Comparison of ENCODE assay signal across 26 cellular contexts in the genomic region with DNA sequence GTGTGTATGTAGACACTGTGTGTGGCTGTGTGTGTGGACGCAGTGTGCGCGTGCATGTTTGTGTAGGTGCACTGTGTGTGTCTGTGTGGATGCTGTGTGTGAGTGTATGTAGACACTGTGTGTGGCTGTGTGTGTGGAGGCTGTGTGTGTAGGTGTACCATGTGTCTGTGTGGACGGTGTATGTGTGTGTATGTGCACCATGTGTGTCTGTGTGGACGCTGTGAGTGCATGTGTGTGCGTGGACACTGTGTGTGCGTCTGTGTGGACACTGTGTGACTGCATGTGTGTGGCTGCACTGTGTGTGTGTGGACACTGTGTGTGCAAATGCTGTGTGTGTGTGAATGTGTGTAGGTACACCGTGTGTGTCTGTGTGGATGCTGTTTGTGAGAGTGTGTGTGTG. TPM values are rescaled to one million over a fixed set of nuclear protein-coding genes. Genes with fewer than 3 reads are reported as not detected.
DNase-seq lines count a peak whose midpoint lies in the region; ATAC-seq, FAIRE-seq and TF ChIP-seq lines count a peak whose summit lies in the region.
"Had no signal": no experiment of that assay in that cellular context is flagged by ENCODE, and none has a peak within 500 bp of the region (broad histone marks: within the 10 kb centered on the region; RNA-seq: fewer than 3 reads in every experiment).

No MANE protein-coding gene starts in this region.

- peaks cover 0 to 4% (median 0%) of the 10 kb centered on the region in 7 donors for H3K4me1 Mint-ChIP-seq in naive thymus-derived CD4-positive, alpha-beta T cell
- no peaks in the 10 kb centered on the region for H3K4me1 Mint-ChIP-seq in type B pancreatic cell (ENCODE audit: unreplicated experiment)

- H3K4me3 Mint-ChIP-seq in naive thymus-derived CD4-positive, alpha-beta T cell: no peak overlapping the region
- H3K4me3 Mint-ChIP-seq in type B pancreatic cell: no peak overlapping the region

- TF ChIP-seq CTCF in bronchial epithelial cell (IDR thresholded peaks at IDR 0.05; ENCODE audit: insufficient read depth, low read length, severe bottlenecking): no peak
- no peak for TF ChIP-seq CTCF in type B pancreatic cell (conservative IDR thresholded peaks at IDR 0.05)

- no peaks in the 10 kb centered on the region for H3K36me3 Mint-ChIP-seq in naive thymus-derived CD4-positive, alpha-beta T cell
- H3K36me3 Mint-ChIP-seq in type B pancreatic cell: no peaks in the 10 kb centered on the region

- no peak overlapping the region for H3K27ac Mint-ChIP-seq in naive thymus-derived CD4-positive, alpha-beta T cell
- H3K27ac Mint-ChIP-seq in type B pancreatic cell: no peak overlapping the region

- no peaks in the 10 kb centered on the region for H3K4me1 ChIP-seq in naive thymus-derived CD4-positive, alpha-beta T cell (ENCODE audit: control insufficient read depth in 2 of 2, insufficient read depth in 2 of 2, low read length in 2 of 2)
- no peaks in the 10 kb centered on the region for H3K4me1 ChIP-seq in aorta (ENCODE audit: control insufficient read depth in 1 of 2, insufficient read depth in 2 of 2, low read length in 2 of 2)

- CTCF ChIA-PET in naive thymus-derived CD4-positive, alpha-beta T cell (lab: Charles Lee): no interaction called here

- no peak overlapping the region for H3K27ac ChIP-seq in naive thymus-derived CD4-positive, alpha-beta T cell (ENCODE audit: low read depth, low read length)
- H3K27ac ChIP-seq in aorta (ENCODE audit: low read depth in 1 of 2, low read length in 2 of 2): no peak overlapping the region
- H3K27ac ChIP-seq: 22Rv1, C4-2B, GM23248, KMS-11 had no signal

- peak; percentile 11 for ATAC-seq in naive thymus-derived CD4-positive, alpha-beta T cell
- no peak for ATAC-seq in aorta (ENCODE audit: low FRiP score)
- no peak for ATAC-seq in GM18907 (IDR thresholded peaks at IDR 0.05; ENCODE audit: unreplicated experiment)
- no peak for ATAC-seq in GM19395 (IDR thresholded peaks at IDR 0.05; ENCODE audit: unreplicated experiment)
- ATAC-seq: HCT116 had no signal

- peak; percentile 99 for FAIRE-seq in bronchial epithelial cell (lab: Jason Lieb, UNC)
- FAIRE-seq: GM19239, RCC 7860 had no signal

- POLR2A ChIA-PET in naive thymus-derived CD4-positive, alpha-beta T cell (lab: Charles Lee): no interaction called here

- H3K4me3 ChIP-seq in bronchial epithelial cell (ENCODE audit: low read depth, low read length) (no peak overlapping the region), aorta (ENCODE audit: low read length in 2 of 2) (no peak overlapping the region)
- H3K4me3 ChIP-seq in naive thymus-derived CD4-positive, alpha-beta T cell (ENCODE audit: low read length): no peak overlapping the region
- H3K4me3 ChIP-seq: GM23248 had no signal

- 81 to 93% methylated on average over 8 of the region's 8 CpGs for WGBS in aorta, 2 donors

- H3K9me3 ChIP-seq in naive thymus-derived CD4-positive, alpha-beta T cell (ENCODE audit: control insufficient read depth in 2 of 3, low read length in 3 of 3): no peaks in the 10 kb centered on the region
- no peaks in the 10 kb centered on the region for H3K9me3 ChIP-seq in aorta (ENCODE audit: control insufficient read depth, low read length)
- H3K9me3 ChIP-seq: SK-N-SH had no signal

- no peaks in the 10 kb centered on the region for H3K36me3 ChIP-seq in bronchial epithelial cell (ENCODE audit: control insufficient read depth, insufficient read depth, low read length)
- H3K36me3 ChIP-seq in naive thymus-derived CD4-positive, alpha-beta T cell (ENCODE audit: control insufficient read depth in 2 of 3, insufficient read depth in 3 of 3, low read length in 3 of 3): no peaks in the 10 kb centered on the region
- H3K36me3 ChIP-seq in aorta (ENCODE audit: control insufficient read depth in 1 of 2, insufficient read depth in 2 of 2, low read length in 1 of 2): no peaks in the 10 kb centered on the region

- H3K9me3 Mint-ChIP-seq in naive thymus-derived CD4-positive, alpha-beta T cell: no peaks in the 10 kb centered on the region
- H3K9me3 Mint-ChIP-seq in type B pancreatic cell: no peaks in the 10 kb centered on the region

- intact Hi-C loops in naive thymus-derived CD4-positive, alpha-beta T cell (cut with micrococcal nuclease): no loop called here
- intact Hi-C loops in aorta (cut with DNase I): no loop called here

- H3K27me3 ChIP-seq in bronchial epithelial cell (ENCODE audit: control insufficient read depth, insufficient read depth, low read length): no peaks in the 10 kb centered on the region
- no peaks in the 10 kb centered on the region for H3K27me3 ChIP-seq in naive thymus-derived CD4-positive, alpha-beta T cell (ENCODE audit: control insufficient read depth in 2 of 2, insufficient read depth in 2 of 2, low read length in 2 of 2)
- no peaks in the 10 kb centered on the region for H3K27me3 ChIP-seq in aorta (ENCODE audit: control insufficient read depth in 1 of 2, insufficient read depth in 2 of 2, low read length in 1 of 2)

- peaks cover 0 to 11% (median 0%) of the 10 kb centered on the region in 5 donors for H3K27me3 Mint-ChIP-seq in naive thymus-derived CD4-positive, alpha-beta T cell
- peaks cover 25% of the 10 kb centered on the region for H3K27me3 Mint-ChIP-seq in type B pancreatic cell

- peak; percentile 4 for DNase-seq in activated CD8-positive, alpha-beta memory T cell treated with anti-CD3 and anti-CD28 coated beads, Interleukin-2, amount 50 U/mL, for 4 hours
- no peak for DNase-seq in activated CD8-positive, alpha-beta memory T cell treated with anti-CD3 and anti-CD28 coated beads for 24 hours
- DNase-seq in bronchial epithelial cell (ENCODE audit: low read depth) (no peak), aorta (peak; percentile 24 to 25), type B pancreatic cell (ENCODE audit: extremely low spot score, unreplicated experiment) (no peak)
- no peak for DNase-seq in naive thymus-derived CD4-positive, alpha-beta T cell
- DNase-seq: AML-193, DMS79 treated with DMSO at 0.1 percent for 48 hours, GM23248, NCI-H1417, NCI-H187, NCI-H2227 treated with DMSO at 0.1 percent for 48 hours, NCI-H510A treated with DMSO at 0.1 percent for 48 hours, NCI-H774, SHP77 treated with DMSO at 0.1 percent for 48 hours, SK-N-SH had no signal

RNA-seq across cellular contexts. Expression of gene TRPM5, which starts 10.3 kb away (rescaled TPM):
- total RNA-seq in bronchial epithelial cell (not detected in 2 replicates), aorta (not detected), type B pancreatic cell (ENCODE audit: low replicate concordance) (0.21 and 0.46 TPM in 2 replicates)
- total RNA-seq in naive thymus-derived CD4-positive, alpha-beta T cell: 1 to 10 TPM in 1 of 5 experiments, under 1 TPM in 4; 0.05 to 1.1 (median 0.73) TPM
- polyA plus RNA-seq in naive thymus-derived CD4-positive, alpha-beta T cell: under 1 TPM in 1 of 2 donors, not detected in 1; 0.09 TPM
- under 1 TPM in 1 of 2 donors, not detected in 1; 0.25 TPM for polyA plus RNA-seq in aorta
- total RNA-seq: GM23248, M059J, OCI-LY7 had no signal
- polyA plus RNA-seq: GM23248, SK-N-SH had no signal

RNA-seq across cellular contexts. Expression of gene KCNQ1, which starts 10.8 kb away (rescaled TPM):
- total RNA-seq in bronchial epithelial cell: 1.0 and 1.6 TPM in 2 replicates
- total RNA-seq in naive thymus-derived CD4-positive, alpha-beta T cell: 10 to 100 TPM; 14.7 to 46.4 (median 41.4) TPM
- polyA plus RNA-seq in naive thymus-derived CD4-positive, alpha-beta T cell: 10 to 100 TPM; 15.8 to 20.9 TPM
- 10 to 100 TPM in 1 of 2 donors, 1 to 10 TPM in 1; 6.2 to 11.5 TPM for total RNA-seq in aorta
- polyA plus RNA-seq in aorta: 1 to 10 TPM in 1 of 2 donors, under 1 TPM in 1; 0.67 to 5.4 TPM
- total RNA-seq in type B pancreatic cell (ENCODE audit: low replicate concordance): 3.7 and 4.8 TPM in 2 replicates
- total RNA-seq: GM23248, M059J had no signal
- polyA plus RNA-seq: GM23248 had no signal

RNA-seq across cellular contexts. Expression of gene TSSC4, which starts 33.5 kb away (rescaled TPM):
- total RNA-seq in bronchial epithelial cell (80.8 and 86.3 TPM in 2 replicates), aorta (10 to 100 TPM; 35.2 to 44.3 TPM), type B pancreatic cell (ENCODE audit: low replicate concordance) (59.0 and 59.7 TPM in 2 replicates)
- 10 to 100 TPM; 43.6 to 55.0 (median 50.9) TPM for total RNA-seq in naive thymus-derived CD4-positive, alpha-beta T cell
- 10 to 100 TPM; 51.7 to 83.7 TPM for polyA plus RNA-seq in naive thymus-derived CD4-positive, alpha-beta T cell
- 10 to 100 TPM; 42.9 to 64.4 TPM for polyA plus RNA-seq in aorta

RNA-seq across cellular contexts. Expression of gene CD81, which starts 56.9 kb away (rescaled TPM):
- total RNA-seq in bronchial epithelial cell (133 and 219 TPM in 2 replicates), aorta (100 to 1,000 TPM; 538 to 620 TPM), type B pancreatic cell (ENCODE audit: low replicate concordance) (350 and 438 TPM in 2 replicates)
- 100 to 1,000 TPM in 4 of 5 experiments, 10 to 100 TPM in 1; 97.5 to 173 (median 138) TPM for total RNA-seq in naive thymus-derived CD4-positive, alpha-beta T cell
- polyA plus RNA-seq in naive thymus-derived CD4-positive, alpha-beta T cell: 10 to 100 TPM; 19.0 to 39.6 TPM
- polyA plus RNA-seq in aorta: 100 to 1,000 TPM; 363 to 784 TPM

Comparison
In these comparisons a context has a peak if more than half of its experiments do, and no peak if none do; other contexts are left out.
1. DNase-seq: peak in activated CD8-positive, alpha-beta memory T cell treated with anti-CD3 and anti-CD28 coated beads, Interleukin-2, amount 50 U/mL, for 4 hours (single experiment) and aorta (2 of 2); none in activated CD8-positive, alpha-beta memory T cell treated with anti-CD3 and anti-CD28 coated beads for 24 hours (single experiment), bronchial epithelial cell (single experiment), naive thymus-derived CD4-positive, alpha-beta T cell (0 of 9) and type B pancreatic cell (single experiment).